9 cellular contexts compared by ENCODE assay signal in the genomic region with DNA sequence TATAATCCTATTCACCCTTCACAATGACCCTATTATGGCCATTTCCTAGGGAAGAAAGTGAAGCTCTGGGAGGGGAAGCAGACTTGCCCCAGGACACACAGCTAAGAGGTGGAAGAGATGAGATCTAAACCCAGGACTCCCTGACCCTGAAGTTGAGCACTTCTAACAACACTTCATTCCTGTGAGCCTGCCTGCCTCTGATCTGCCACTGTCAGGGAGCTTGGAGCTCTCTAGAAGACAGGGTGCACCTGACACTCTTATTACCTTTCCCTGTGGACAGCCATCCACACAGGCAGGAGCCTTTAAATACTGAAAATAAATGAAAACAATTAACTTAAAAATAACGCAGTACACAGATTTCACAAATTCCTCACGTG. TPM values are rescaled to one million over a fixed set of nuclear protein-coding genes. Genes with fewer than 3 reads are reported as not detected.
DNase-seq lines count a peak whose midpoint lies in the region; ATAC-seq and TF ChIP-seq lines count a peak whose summit lies in the region.
"Had no signal": no experiment of that assay in that cellular context is flagged by ENCODE, and none has a peak within 500 bp of the region (broad histone marks: within the 10 kb centered on the region; RNA-seq: fewer than 3 reads in every experiment).

No MANE protein-coding gene starts in this region.

- H3F3A ChIP-seq in DOHH2 (ENCODE audit: control insufficient read depth, insufficient read depth), result no peaks in the 10 kb centered on the region

- DNase-seq in NB4 (ENCODE audit: low read depth) (no peak), H4 (ENCODE audit: low spot score) (no peak), midbrain (lab: John Stamatoyannopoulos, UW) (no peak)
- DNase-seq in stimulated activated CD4-positive, alpha-beta T cell treated with anti-CD3 and anti-CD28 coated beads, Interleukin-1b, Interleukin-23, amount 100 ng/mL, for 48 hours, result no peak

- peaks cover 6% of the 10 kb centered on the region for H3K79me2 ChIP-seq in DOHH2 (ENCODE audit: control insufficient read depth, low read length)

- H3K4me1 Mint-ChIP-seq in nephron, result peaks cover 21% of the 10 kb centered on the region

- no peaks in the 10 kb centered on the region for H3K9me3 Mint-ChIP-seq in nephron

- H3K4me1 ChIP-seq in DOHH2 (ENCODE audit: control insufficient read depth, low read length) (peaks cover 17% of the 10 kb centered on the region), ectodermal cell (ENCODE audit: control insufficient read depth, insufficient read depth, low read length) (peaks cover 6% of the 10 kb centered on the region)

- H3K4me3 Mint-ChIP-seq in nephron, result peak overlapping the region; percentile 91 to 95 (median 94)

- no peak for ATAC-seq in GM21447 (IDR thresholded peaks at IDR 0.05; ENCODE audit: unreplicated experiment)

- TF ChIP-seq CTCF in DOHH2 (IDR thresholded peaks at IDR 0.05; ENCODE audit: low read depth, low read length, poor library complexity, severe bottlenecking) (no peak), NB4 (IDR thresholded peaks at IDR 0.05; ENCODE audit: low read depth, low read length) (no peak), nephron (IDR thresholded peaks at IDR 0.05; ENCODE audit: unreplicated experiment in 3 of 3) (no peak)

- H3K27ac Mint-ChIP-seq in nephron, result peak overlapping the region; percentile 59 to 89 (median 80)

- H3K4me2 ChIP-seq in DOHH2 (ENCODE audit: low read length), result peak overlapping the region; percentile 70

- H3K27me3 Mint-ChIP-seq in nephron (ENCODE audit: low read depth), result no peaks in the 10 kb centered on the region

- peaks cover 7% of the 10 kb centered on the region for H3K36me3 Mint-ChIP-seq in nephron (ENCODE audit: low read depth)

- H3K9me2 ChIP-seq in DOHH2 (replicated peaks; ENCODE audit: control insufficient read depth, low read length), result no peaks in the 10 kb centered on the region

- no peaks in the 10 kb centered on the region for H3K9me3 ChIP-seq in DOHH2 (ENCODE audit: control insufficient read depth, insufficient read depth, low read length)
- H3K9me3 ChIP-seq in ectodermal cell (ENCODE audit: control insufficient read depth, low read length), result no peaks in the 10 kb centered on the region

- TF ChIP-seq POLR2A in NB4 (IDR thresholded peaks at IDR 0.05; ENCODE audit: extremely low read depth, insufficient read length), result no peak

- no peak overlapping the region for H3K27ac ChIP-seq in DOHH2 (ENCODE audit: low read depth, low read length)
- H3K27ac ChIP-seq in ectodermal cell (ENCODE audit: insufficient read depth, low read depth, low read length, poor library complexity, severe bottlenecking), result no peak overlapping the region

- H3K4me3 ChIP-seq in DOHH2 (ENCODE audit: low read length), result peak overlapping the region; percentile 74
- peak overlapping the region; percentile 87 for H3K4me3 ChIP-seq in NB4 (ENCODE audit: low read depth, low read length)
- H3K4me3 ChIP-seq in ectodermal cell (ENCODE audit: insufficient read depth, low read depth, low read length), result peak overlapping the region; percentile 65

- 11 to 12% methylated on average over 2 of the region's 2 CpGs for WGBS in ectodermal cell, 2 experiments

- H4K20me1 ChIP-seq in DOHH2 (ENCODE audit: control insufficient read depth, insufficient read depth, low read depth, low read length), result no peaks in the 10 kb centered on the region

- H3K36me3 ChIP-seq in DOHH2 (ENCODE audit: control insufficient read depth, low read length), result no peaks in the 10 kb centered on the region
- no peaks in the 10 kb centered on the region for H3K36me3 ChIP-seq in ectodermal cell (ENCODE audit: control insufficient read depth, insufficient read depth, low read length)

- H3K27me3 ChIP-seq in DOHH2 (ENCODE audit: control insufficient read depth, low read length) (no peaks in the 10 kb centered on the region), ectodermal cell (ENCODE audit: control insufficient read depth, insufficient read depth, low read length, poor library complexity, severe bottlenecking) (no peaks in the 10 kb centered on the region)

RNA-seq across cellular contexts. Expression of a gene that starts 0.6 kb away (rescaled TPM):
- polyA plus RNA-seq in ectodermal cell (2013, experiment 1 of 4), result 25.6 TPM
- polyA plus RNA-seq in ectodermal cell (2013, experiment 2 of 4), result 31.0 TPM
- polyA plus RNA-seq in ectodermal cell (2013, experiment 3 of 4), result 23.4 TPM
- 24.1 TPM for polyA plus RNA-seq in ectodermal cell (2013, experiment 4 of 4)
- total RNA-seq in H4 (2014; rRNA removed; shearing (Covaris generic)), result 21.8 and 23.2 TPM in 2 replicates

RNA-seq across cellular contexts. Expression of a gene that starts 13.1 kb away (rescaled TPM):
- 2.6 TPM for polyA plus RNA-seq in ectodermal cell (2013, experiment 1 of 4)
- polyA plus RNA-seq in ectodermal cell (2013, experiment 2 of 4), result 3.3 TPM
- 1.9 TPM for polyA plus RNA-seq in ectodermal cell (2013, experiment 3 of 4)
- polyA plus RNA-seq in ectodermal cell (2013, experiment 4 of 4), result 2.3 TPM
- 4.3 and 6.6 TPM in 2 replicates for total RNA-seq in H4 (2014; rRNA removed; shearing (Covaris generic))

RNA-seq across cellular contexts. Expression of a gene that starts 52.0 kb away (rescaled TPM):
- polyA plus RNA-seq in ectodermal cell (2013, experiment 1 of 4), result not detected
- not detected for polyA plus RNA-seq in ectodermal cell (2013, experiment 2 of 4)
- not detected for polyA plus RNA-seq in ectodermal cell (2013, experiment 3 of 4)
- polyA plus RNA-seq in ectodermal cell (2013, experiment 4 of 4), result not detected
- total RNA-seq in H4 (2014; rRNA removed; shearing (Covaris generic)), result not detected in 2 replicates
- total RNA-seq: M059J had no signal
